ENCODE assay signal across 12 cellular contexts in genomic region chr17:73420897-73421296, GRCh38.
A peak's percentile ranks its signal among the peaks of the same experiment; 100 is the strongest.
DNase-seq lines count a peak whose midpoint lies in the region; FAIRE-seq and TF ChIP-seq lines count a peak whose summit lies in the region.
"Had no signal": no experiment of that assay in that cellular context is flagged by ENCODE, and none has a peak within 500 bp of the region (broad histone marks: within the 10 kb centered on the region; RNA-seq: fewer than 3 reads in every experiment).

No MANE protein-coding gene starts in this region.

- H3K4me3 ChIP-seq in GM12875 (ENCODE audit: low read depth, low read length), result no peak overlapping the region
- H3K4me3 ChIP-seq in bronchial epithelial cell (ENCODE audit: low read depth, low read length), result no peak overlapping the region
- no peak overlapping the region for H3K4me3 ChIP-seq in Karpas-422 (ENCODE audit: low read length)
- H3K4me3 ChIP-seq: HAP-1, lung had no signal

- H2AFZ ChIP-seq in Karpas-422 (ENCODE audit: low read length), result no peak overlapping the region

- H3K27me3 ChIP-seq in bronchial epithelial cell (ENCODE audit: control insufficient read depth, insufficient read depth, low read length) (no peaks in the 10 kb centered on the region), Karpas-422 (ENCODE audit: low read length) (no peaks in the 10 kb centered on the region)

- H3K36me3 Mint-ChIP-seq in progenitor cell of endocrine pancreas (ENCODE audit: insufficient read depth), result no peaks in the 10 kb centered on the region

- 0 out of 2 replicates have a peak, but pooled peaks have one; percentile 17 for TF ChIP-seq CTCF in GM12875 (IDR thresholded peaks at IDR 0.05; ENCODE audit: borderline replicate concordance, insufficient read depth, low read depth, low read length)
- TF ChIP-seq CTCF in bronchial epithelial cell (IDR thresholded peaks at IDR 0.05; ENCODE audit: insufficient read depth, low read length, severe bottlenecking), result peak; percentile 16
- TF ChIP-seq CTCF in progenitor cell of endocrine pancreas (IDR thresholded peaks at IDR 0.05; ENCODE audit: unreplicated experiment), result peak; percentile 19

- no peak overlapping the region for H3K27ac ChIP-seq in Karpas-422 (ENCODE audit: low read length)

- no peaks in the 10 kb centered on the region for H3K9me3 Mint-ChIP-seq in progenitor cell of endocrine pancreas (ENCODE audit: low read depth)
- H3K9me3 Mint-ChIP-seq: activated T-cell treated with anti-CD3 and anti-CD28 coated beads, Interleukin-2, amount 50 U/mL, for 24 hours had no signal

- no peaks in the 10 kb centered on the region for H3K4me1 ChIP-seq in Karpas-422 (ENCODE audit: low read length)
- H3K4me1 ChIP-seq: HAP-1 had no signal

- no peaks in the 10 kb centered on the region for H3K9me2 ChIP-seq in Karpas-422 (replicated peaks; ENCODE audit: insufficient read depth, low read length)

- H3K27me3 Mint-ChIP-seq in progenitor cell of endocrine pancreas, result no peaks in the 10 kb centered on the region
- H3K27me3 Mint-ChIP-seq: activated T-cell treated with anti-CD3 and anti-CD28 coated beads, Interleukin-2, amount 50 U/mL, for 24 hours had no signal

- no peaks in the 10 kb centered on the region for H3K79me2 ChIP-seq in Karpas-422 (ENCODE audit: low read length)

- H3K36me3 ChIP-seq in bronchial epithelial cell (ENCODE audit: control insufficient read depth, insufficient read depth, low read length) (peaks cover 15% of the 10 kb centered on the region), Karpas-422 (ENCODE audit: insufficient read depth, low read length) (no peaks in the 10 kb centered on the region)
- H3K36me3 ChIP-seq: HAP-1 had no signal

- H4K20me1 ChIP-seq in Karpas-422 (ENCODE audit: insufficient read depth, low read depth, low read length), result no peaks in the 10 kb centered on the region

- DNase-seq in NCI-H524 treated with DMSO at 0.1 percent for 48 hours (lab: John Stamatoyannopoulos, UW) (peak; percentile 44), bronchial epithelial cell (ENCODE audit: low read depth) (peak; percentile 89), progenitor cell of endocrine pancreas (ENCODE audit: low spot score, unreplicated experiment) (no peak), NCI-H187 treated with DMSO at 0.1 percent for 48 hours (lab: John Stamatoyannopoulos, UW) (no peak), Karpas-422 (no peak), NCI-H774 (lab: John Stamatoyannopoulos, UW) (no peak), NCI-H2227 (lab: John Stamatoyannopoulos, UW; ENCODE audit: unreplicated experiment) (no peak)
- DNase-seq: activated T-cell treated with anti-CD3 and anti-CD28 coated beads, Interleukin-2, amount 50 U/mL, for 24 hours; stimulated activated CD4-positive, alpha-beta T cell treated with anti-CD3 and anti-CD28 coated beads, Interleukin-12 subunit alpha, Interleukin-12 subunit beta, amount 100 ng/mL, for 4 hours had no signal

- H3K4me3 Mint-ChIP-seq in progenitor cell of endocrine pancreas (ENCODE audit: low read depth), result no peak overlapping the region
- H3K4me3 Mint-ChIP-seq: activated T-cell treated with anti-CD3 and anti-CD28 coated beads, Interleukin-2, amount 50 U/mL, for 24 hours had no signal

- no peak overlapping the region for H3K27ac Mint-ChIP-seq in progenitor cell of endocrine pancreas
- H3K27ac Mint-ChIP-seq: activated T-cell treated with anti-CD3 and anti-CD28 coated beads, Interleukin-2, amount 50 U/mL, for 24 hours had no signal

- FAIRE-seq in bronchial epithelial cell (lab: Jason Lieb, UNC), result no peak

- H3K4me2 ChIP-seq in Karpas-422 (ENCODE audit: low read depth, low read length, poor library complexity, severe bottlenecking), result no peak overlapping the region

- no peaks in the 10 kb centered on the region for H3K4me1 Mint-ChIP-seq in progenitor cell of endocrine pancreas (ENCODE audit: low read depth)

- no peak overlapping the region for H3K9ac ChIP-seq in Karpas-422 (ENCODE audit: low read length)

- H3K9me3 ChIP-seq in Karpas-422 (ENCODE audit: low read length), result no peaks in the 10 kb centered on the region
- H3K9me3 ChIP-seq: HAP-1 had no signal

Comparison
In these comparisons a context has a peak if more than half of its experiments do, and no peak if none do; other contexts are left out.
1. DNase-seq: peak in NCI-H524 treated with DMSO at 0.1 percent for 48 hours (single experiment) and bronchial epithelial cell (single experiment); none in progenitor cell of endocrine pancreas (single experiment), NCI-H187 treated with DMSO at 0.1 percent for 48 hours (single experiment), Karpas-422 (single experiment), NCI-H774 (single experiment) and NCI-H2227 (single experiment).
2. Peak in every context shown above with its lines, with median percentiles within 50 percentile points of each other: CTCF ChIP-seq.